ENCODE assay signal across 8 cellular contexts in the genomic region with DNA sequence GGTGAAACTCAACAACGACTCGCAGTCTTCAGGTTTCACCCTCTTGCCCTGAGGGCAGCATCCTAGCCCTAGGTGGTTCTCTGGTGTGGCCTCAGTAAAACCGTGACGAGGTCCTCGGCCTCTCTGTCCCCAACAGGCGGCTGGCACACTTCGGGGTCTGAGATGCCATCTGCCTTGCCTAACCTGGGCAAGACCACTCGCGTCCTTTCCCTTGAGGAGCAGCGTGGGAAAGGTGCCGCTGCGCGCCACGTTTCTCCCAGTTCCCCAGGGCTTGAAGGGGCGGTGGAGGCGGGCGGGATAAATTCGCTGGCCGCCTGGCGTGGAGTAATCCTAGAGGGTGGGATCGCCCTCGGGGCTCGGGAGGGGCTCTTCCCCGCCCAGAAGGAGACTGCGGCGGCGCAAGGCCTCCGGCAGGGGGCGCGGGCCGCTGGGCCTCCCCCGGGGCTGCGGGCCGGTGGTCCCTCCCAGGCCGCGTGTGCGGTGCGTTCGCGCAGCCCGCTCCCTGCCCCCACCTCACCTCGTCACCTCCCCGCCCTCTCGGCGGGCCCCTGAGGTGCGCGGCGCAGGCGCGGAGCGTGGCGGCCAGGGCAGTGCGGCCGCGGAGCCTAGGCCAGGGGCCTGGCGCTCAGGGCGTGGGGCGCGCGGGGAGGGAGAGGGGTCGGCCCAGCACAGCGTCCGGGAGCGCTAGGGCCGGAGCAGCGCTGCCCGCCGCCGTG. TPM values are rescaled to one million over a fixed set of nuclear protein-coding genes. Genes with fewer than 3 reads are reported as not detected.
DNase-seq lines count a peak whose midpoint lies in the region; ATAC-seq and TF ChIP-seq lines count a peak whose summit lies in the region.

A gene with protein sequence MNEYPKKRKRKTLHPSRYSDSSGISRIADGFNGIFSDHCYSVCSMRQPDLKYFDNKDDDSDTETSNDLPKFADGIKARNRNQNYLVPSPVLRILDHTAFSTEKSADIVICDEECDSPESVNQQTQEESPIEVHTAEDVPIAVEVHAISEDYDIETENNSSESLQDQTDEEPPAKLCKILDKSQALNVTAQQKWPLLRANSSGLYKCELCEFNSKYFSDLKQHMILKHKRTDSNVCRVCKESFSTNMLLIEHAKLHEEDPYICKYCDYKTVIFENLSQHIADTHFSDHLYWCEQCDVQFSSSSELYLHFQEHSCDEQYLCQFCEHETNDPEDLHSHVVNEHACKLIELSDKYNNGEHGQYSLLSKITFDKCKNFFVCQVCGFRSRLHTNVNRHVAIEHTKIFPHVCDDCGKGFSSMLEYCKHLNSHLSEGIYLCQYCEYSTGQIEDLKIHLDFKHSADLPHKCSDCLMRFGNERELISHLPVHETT (plus strand): TSS at position 551 of the 716 bp plus-strand sequence. CDS start 5,263 bp downstream, outside the sequence.

- H3K36me3 ChIP-seq in HUES64 (ENCODE audit: insufficient read depth, low read length) (peaks cover 14% of the 10 kb centered on the region), OCI-LY7 (ENCODE audit: insufficient read depth, low read length) (peaks cover 33% of the 10 kb centered on the region), muscle layer of colon (ENCODE audit: insufficient read depth, low read length) (peaks cover 6% of the 10 kb centered on the region)

- H3K27me3 ChIP-seq in HUES64 (ENCODE audit: insufficient read depth, low read length): 0 out of 2 replicates have a peak, but pooled peaks cover 6% of the 10 kb centered on the region
- no peaks in the 10 kb centered on the region for H3K27me3 ChIP-seq in muscle layer of colon (ENCODE audit: control insufficient read depth in 1 of 2, insufficient read depth in 2 of 2, low read length in 2 of 2)

- H3K4me2 ChIP-seq in OCI-LY7 (ENCODE audit: low read length): peak within 1 kb of the TSS; percentile 81

- H3K79me2 ChIP-seq in OCI-LY7 (ENCODE audit: insufficient read depth, low read depth, low read length): peaks cover 46% of the 10 kb centered on the region

- peaks cover 12% of the 10 kb centered on the region; the same call in 1 of the 2 replicates for H4K20me1 ChIP-seq in OCI-LY7 (ENCODE audit: insufficient read depth, low read length)

- peak; percentile 84 for TF ChIP-seq CTCF in OCI-LY7 (conservative IDR thresholded peaks at IDR 0.05; ENCODE audit: low read length)

- H3K27ac ChIP-seq in HUES64 (ENCODE audit: low read depth, low read length) (peak within 1 kb of the TSS; percentile 89), OCI-LY7 (ENCODE audit: low read depth, low read length, poor library complexity, severe bottlenecking) (peak within 1 kb of the TSS; percentile 68), muscle layer of colon (ENCODE audit: low read depth, low read length) (peak within 1 kb of the TSS; percentile 88)

- DNase-seq in DMS114 treated with DMSO at 0.1 percent for 48 hours (lab: John Stamatoyannopoulos, UW; ENCODE audit: unreplicated experiment): peak; percentile 74
- DNase-seq in OCI-LY7 (ENCODE audit: low spot score): peak; percentile 95
- DNase-seq in activated T-cell treated with anti-CD3 and anti-CD28 coated beads for 4 hours: peak; percentile 76
- peak; percentile 93 to 95 for DNase-seq in erythroblast (lab: John Stamatoyannopoulos, UW)
- DNase-seq in stimulated activated CD8-positive, alpha-beta memory T cell treated with anti-CD3 and anti-CD28 coated beads, Interleukin-7, amount 100 ng/mL, for 24 hours (ENCODE audit: low read depth): peak; percentile 68

- H3K9me2 ChIP-seq in OCI-LY7 (ENCODE audit: insufficient read depth, low read length): no peaks in the 10 kb centered on the region

- peak within 1 kb of the TSS; percentile 77 for H2AFZ ChIP-seq in OCI-LY7 (ENCODE audit: low read length)

- peak; percentile 63 for TF ChIP-seq POLR2A in erythroblast (IDR thresholded peaks at IDR 0.05; ENCODE audit: low read length)

- intact Hi-C loops in OCI-LY7 (cut with micrococcal nuclease; ENCODE audit: unreplicated experiment): loop anchor here (1.0 to 5.0 kb wide), 6 partner anchors 116 to 330 kb away; partner anchors contain the start of genes ACTL6A, PIK3CA, USP13 and ZMAT3

- ATAC-seq in GM21447 (IDR thresholded peaks at IDR 0.05; ENCODE audit: unreplicated experiment): peak; percentile 69

- no peaks in the 10 kb centered on the region for H3K9me3 ChIP-seq in HUES64 (ENCODE audit: insufficient read depth, low read depth, low read length)
- H3K9me3 ChIP-seq in OCI-LY7 (ENCODE audit: low read length): no peaks in the 10 kb centered on the region
- no peaks in the 10 kb centered on the region for H3K9me3 ChIP-seq in muscle layer of colon (ENCODE audit: low read length)

- H3K4me1 ChIP-seq in HUES64 (ENCODE audit: insufficient read depth, low read length) (peaks cover 7% of the 10 kb centered on the region; the same call in 1 of the 2 replicates), OCI-LY7 (ENCODE audit: insufficient read depth, low read length, poor library complexity, severe bottlenecking) (peaks cover 24% of the 10 kb centered on the region), muscle layer of colon (ENCODE audit: insufficient read depth, low read length) (peaks cover 16% of the 10 kb centered on the region)

- H3K9ac ChIP-seq in HUES64 (ENCODE audit: low read depth, low read length) (peak within 1 kb of the TSS; percentile 98), muscle layer of colon (ENCODE audit: low read length) (peak within 1 kb of the TSS; percentile 80)

- no TSS peak for BruUV-seq in OCI-LY7 (replicated peaks; lab: Mats Ljungman, UMichigan)

- POLR2A ChIA-PET in OCI-LY7 (lab: Charles Lee): interaction anchor here (0.6 to 3.9 kb wide), 7 partner anchors 24 to 253 kb away, joined by 3 to 27 read pairs (median 6); partner anchors contain the start of genes MFN1 and PIK3CA

- CTCF ChIA-PET in OCI-LY7 (lab: Charles Lee; ENCODE audit: unreplicated experiment): interaction anchor here (1.3 kb wide), 1 partner anchor 240 kb away, joined by 5 read pairs; the partner anchor contains the start of gene ACTL6A

- peak within 1 kb of the TSS; percentile 98 for H3K4me3 ChIP-seq in HUES64 (ENCODE audit: low read length)
- H3K4me3 ChIP-seq in OCI-LY7 (ENCODE audit: low read depth, low read length, poor library complexity, severe bottlenecking): peak within 1 kb of the TSS; percentile 90
- peak within 1 kb of the TSS; percentile 65 to 88 for H3K4me3 ChIP-seq in muscle layer of colon (ENCODE audit: low read depth in 1 of 2, low read length in 2 of 2)

- under 1% methylated on average over 69 of the region's 69 CpGs for WGBS in HUES64

RNA-seq across cellular contexts. Expression of the gene that starts here (rescaled TPM):
- 45.8 TPM for polyA plus RNA-seq in HUES64 (2013, experiment 1 of 2)
- 43.1 TPM for polyA plus RNA-seq in HUES64 (2013, experiment 2 of 2)
- total RNA-seq in OCI-LY7 (2014; rRNA removed; shearing (Covaris generic)): 44.3 and 61.3 TPM in 2 replicates
- 59.3 and 63.5 TPM in 2 replicates for total RNA-seq in OCI-LY7 (2022)

Comparison
In these comparisons a context has a peak if more than half of its experiments do, and no peak if none do; other contexts are left out.
1. Peak in every context shown above with its lines: DNase-seq, ATAC-seq, H3K4me3 ChIP-seq and H3K27ac ChIP-seq.